Comparison of ENCODE assay signal across 5 cellular contexts in genomic region chr2:86839871-86840548, GRCh38. TPM values are rescaled to one million over a fixed set of nuclear protein-coding genes. Genes with fewer than 3 reads are reported as not detected.
"Had no signal": no experiment of that assay in that cellular context is flagged by ENCODE, and none has a peak within 500 bp of the region (broad histone marks: within the 10 kb centered on the region; RNA-seq: fewer than 3 reads in every experiment).

No MANE protein-coding gene starts in this region.

RNA-seq across cellular contexts. Expression of gene CD8B, which starts 21.7 kb away (rescaled TPM):
- total RNA-seq: activated B cell treated with CpG ODN at 0.5 μM for 24 hours, M059J, PC-3, SK-MEL-5, T-helper 17 cell had no signal

RNA-seq across cellular contexts. Expression of gene CD8A, which starts 49.3 kb away (rescaled TPM):
- total RNA-seq: M059J had no signal
